Comparison of ENCODE assay signal across 1 cellular context in the genomic region with DNA sequence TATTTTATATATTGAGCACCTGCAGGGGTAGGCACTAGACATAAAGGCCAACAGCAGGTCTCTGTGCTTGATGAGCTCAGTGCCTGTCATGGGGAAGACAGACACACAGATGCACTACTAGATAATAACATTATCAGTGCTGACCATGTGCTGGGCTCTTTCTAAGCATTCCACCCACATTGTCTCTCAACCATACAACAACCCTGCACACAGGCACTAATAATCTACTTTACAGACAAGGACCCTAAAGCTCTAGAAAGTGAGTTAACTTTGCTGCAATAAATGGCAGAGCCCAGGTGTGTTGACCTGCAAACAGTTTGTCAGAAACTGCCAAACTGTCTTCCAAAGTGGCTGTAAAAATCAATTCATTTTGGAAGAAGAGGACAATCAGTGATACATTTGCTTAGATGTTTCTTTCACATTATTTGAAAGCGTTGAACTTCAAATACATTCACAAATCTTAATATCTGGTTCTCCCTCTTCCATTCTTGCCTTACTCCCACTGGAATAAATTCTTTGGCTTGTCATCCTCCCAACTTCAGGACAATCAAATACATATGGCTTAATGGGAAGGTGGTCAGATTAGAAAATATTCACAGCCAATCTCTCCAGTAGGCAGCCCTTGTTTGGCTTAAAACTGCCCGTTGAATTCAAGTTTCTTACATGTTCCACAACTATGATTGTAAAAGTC.
TF ChIP-seq lines count a peak whose summit lies in the region.

No MANE protein-coding gene starts in this region.

TF ChIP-seq in GM12891, 5 proteins besides CTCF, POLR2A, EP300 and RAD21:
- TF ChIP-seq POU2F2 (IDR thresholded peaks at IDR 0.05; ENCODE audit: low read depth, low read length) (no peak), TAF1 (IDR thresholded peaks at IDR 0.05; ENCODE audit: low read depth, low read length) (no peak), SPI1 (IDR thresholded peaks at IDR 0.05; ENCODE audit: low read depth, low read length) (no peak), POLR2AphosphoS5 (IDR thresholded peaks at IDR 0.05; ENCODE audit: low read depth, low read length) (no peak)
TF ChIP-seq in GM12891: peak in this region for 0.
